1 cellular context compared by ENCODE assay signal in the genomic region with DNA sequence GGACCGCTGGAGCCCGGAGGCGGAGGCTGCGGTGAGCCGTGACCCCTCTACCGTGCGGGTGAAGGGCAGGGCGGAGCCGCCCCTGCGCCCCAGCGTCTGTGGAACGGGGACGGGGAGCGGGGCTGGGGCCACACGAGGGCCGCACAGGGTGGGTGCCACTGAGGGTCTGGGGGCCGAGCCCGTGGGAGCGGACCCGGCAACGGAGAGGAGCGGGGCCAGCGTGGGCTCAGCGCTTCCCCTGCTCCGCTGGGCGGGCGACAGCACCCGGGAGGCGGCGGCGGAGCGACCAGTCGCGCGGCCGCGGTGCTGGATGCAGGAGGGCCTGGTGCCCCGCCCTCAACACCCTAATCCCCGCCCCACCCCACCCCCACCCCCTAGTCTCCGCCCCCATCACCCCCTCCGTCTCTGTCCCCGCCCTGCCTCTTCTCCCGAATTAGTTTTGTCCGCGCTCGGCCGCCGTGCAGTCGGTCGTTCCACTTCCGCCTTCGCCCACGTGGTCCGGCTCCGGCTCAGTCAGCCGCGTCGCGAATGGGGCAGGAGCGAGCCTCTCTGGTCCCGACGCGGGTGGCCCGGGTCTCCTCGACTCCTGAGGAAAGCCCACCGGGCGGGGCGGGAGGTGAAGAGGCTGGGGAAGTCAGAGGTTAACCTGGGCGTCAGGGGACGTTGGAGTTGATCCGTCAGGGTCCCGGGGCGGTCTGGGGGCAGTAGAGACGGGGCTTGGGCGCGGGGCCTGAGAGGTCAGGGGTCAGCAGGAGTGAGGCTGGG.
A peak's percentile ranks its signal among the peaks of the same experiment; 100 is the strongest.
TF ChIP-seq lines count a peak whose summit lies in the region.

A gene (plus strand): TSS at position 512 of the 765 bp plus-strand sequence. CDS start 447 bp downstream, outside the sequence.

TF ChIP-seq in HepG2, 621 proteins besides CTCF, POLR2A, EP300 and RAD21 (continued from another document and continues in another):
- TF ChIP-seq, protein P1, sequence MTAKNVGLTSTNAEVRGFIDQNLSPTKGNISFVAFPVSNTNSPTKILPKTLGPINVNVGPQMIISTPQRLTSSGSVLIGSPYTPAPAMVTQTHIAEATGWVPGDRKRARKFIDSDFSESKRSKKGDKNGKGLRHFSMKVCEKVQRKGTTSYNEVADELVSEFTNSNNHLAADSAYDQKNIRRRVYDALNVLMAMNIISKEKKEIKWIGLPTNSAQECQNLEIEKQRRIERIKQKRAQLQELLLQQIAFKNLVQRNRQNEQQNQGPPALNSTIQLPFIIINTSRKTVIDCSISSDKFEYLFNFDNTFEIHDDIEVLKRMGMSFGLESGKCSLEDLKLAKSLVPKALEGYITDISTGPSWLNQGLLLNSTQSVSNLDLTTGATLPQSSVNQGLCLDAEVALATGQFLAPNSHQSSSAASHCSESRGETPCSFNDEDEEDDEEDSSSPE (CRISPR knock-in tag; IDR thresholded peaks at IDR 0.05) = peak; percentile 90
- TF ChIP-seq, protein P2, sequence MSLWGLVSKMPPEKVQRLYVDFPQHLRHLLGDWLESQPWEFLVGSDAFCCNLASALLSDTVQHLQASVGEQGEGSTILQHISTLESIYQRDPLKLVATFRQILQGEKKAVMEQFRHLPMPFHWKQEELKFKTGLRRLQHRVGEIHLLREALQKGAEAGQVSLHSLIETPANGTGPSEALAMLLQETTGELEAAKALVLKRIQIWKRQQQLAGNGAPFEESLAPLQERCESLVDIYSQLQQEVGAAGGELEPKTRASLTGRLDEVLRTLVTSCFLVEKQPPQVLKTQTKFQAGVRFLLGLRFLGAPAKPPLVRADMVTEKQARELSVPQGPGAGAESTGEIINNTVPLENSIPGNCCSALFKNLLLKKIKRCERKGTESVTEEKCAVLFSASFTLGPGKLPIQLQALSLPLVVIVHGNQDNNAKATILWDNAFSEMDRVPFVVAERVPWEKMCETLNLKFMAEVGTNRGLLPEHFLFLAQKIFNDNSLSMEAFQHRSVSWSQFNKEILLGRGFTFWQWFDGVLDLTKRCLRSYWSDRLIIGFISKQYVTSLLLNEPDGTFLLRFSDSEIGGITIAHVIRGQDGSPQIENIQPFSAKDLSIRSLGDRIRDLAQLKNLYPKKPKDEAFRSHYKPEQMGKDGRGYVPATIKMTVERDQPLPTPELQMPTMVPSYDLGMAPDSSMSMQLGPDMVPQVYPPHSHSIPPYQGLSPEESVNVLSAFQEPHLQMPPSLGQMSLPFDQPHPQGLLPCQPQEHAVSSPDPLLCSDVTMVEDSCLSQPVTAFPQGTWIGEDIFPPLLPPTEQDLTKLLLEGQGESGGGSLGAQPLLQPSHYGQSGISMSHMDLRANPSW (CRISPR knock-in tag; IDR thresholded peaks at IDR 0.05; ENCODE audit: borderline replicate concordance) = no peak
- TF ChIP-seq ZBTB7B (CRISPR knock-in tag; IDR thresholded peaks at IDR 0.05) (no peak; the same call in 1 of the 2 replicates), TAF15 (IDR thresholded peaks at IDR 0.05; ENCODE audit: low read depth, low read length, poor library complexity, severe bottlenecking) (no peak), SAFB2 (CRISPR knock-in tag; IDR thresholded peaks at IDR 0.05; ENCODE audit: borderline replicate concordance, low read depth) (0 out of 2 replicates have a peak, but pooled peaks have one; percentile 64), HNRNPL (IDR thresholded peaks at IDR 0.05; ENCODE audit: low read depth, low read length) (no peak), SP4 (CRISPR knock-in tag; IDR thresholded peaks at IDR 0.05) (peak; percentile 79), ZNF879 (CRISPR knock-in tag; IDR thresholded peaks at IDR 0.05) (peak; percentile 81), ZNF484 (CRISPR knock-in tag; IDR thresholded peaks at IDR 0.05; ENCODE audit: borderline replicate concordance, low read depth) (no peak), CBX5 (CRISPR knock-in tag; IDR thresholded peaks at IDR 0.05; ENCODE audit: borderline replicate concordance) (no peak), HOXA3 (CRISPR knock-in tag; IDR thresholded peaks at IDR 0.05) (peak; percentile 76), SNRNP70 (IDR thresholded peaks at IDR 0.05; ENCODE audit: low read depth, low read length) (no peak), BRCA1 (CRISPR knock-in tag; IDR thresholded peaks at IDR 0.05) (no peak), IKZF4 (CRISPR knock-in tag; IDR thresholded peaks at IDR 0.05; ENCODE audit: borderline replicate concordance, low read depth, not compliant biosample characterization) (no peak), DNMT3B (CRISPR knock-in tag; conservative IDR thresholded peaks at IDR 0.05) (no peak), EHMT2 (IDR thresholded peaks at IDR 0.05; ENCODE audit: borderline replicate concordance, low read depth, low read length) (no peak), PHF8 (CRISPR knock-in tag; IDR thresholded peaks at IDR 0.05) (peak; percentile 72), TRIM24 (CRISPR knock-in tag; IDR thresholded peaks at IDR 0.05) (no peak), NPAS2 (CRISPR knock-in tag; IDR thresholded peaks at IDR 0.05; ENCODE audit: borderline replicate concordance) (no peak)
- TF ChIP-seq, protein P3, sequence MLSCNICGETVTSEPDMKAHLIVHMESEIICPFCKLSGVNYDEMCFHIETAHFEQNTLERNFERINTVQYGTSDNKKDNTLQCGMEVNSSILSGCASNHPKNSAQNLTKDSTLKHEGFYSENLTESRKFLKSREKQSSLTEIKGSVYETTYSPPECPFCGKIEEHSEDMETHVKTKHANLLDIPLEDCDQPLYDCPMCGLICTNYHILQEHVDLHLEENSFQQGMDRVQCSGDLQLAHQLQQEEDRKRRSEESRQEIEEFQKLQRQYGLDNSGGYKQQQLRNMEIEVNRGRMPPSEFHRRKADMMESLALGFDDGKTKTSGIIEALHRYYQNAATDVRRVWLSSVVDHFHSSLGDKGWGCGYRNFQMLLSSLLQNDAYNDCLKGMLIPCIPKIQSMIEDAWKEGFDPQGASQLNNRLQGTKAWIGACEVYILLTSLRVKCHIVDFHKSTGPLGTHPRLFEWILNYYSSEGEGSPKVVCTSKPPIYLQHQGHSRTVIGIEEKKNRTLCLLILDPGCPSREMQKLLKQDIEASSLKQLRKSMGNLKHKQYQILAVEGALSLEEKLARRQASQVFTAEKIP (CRISPR knock-in tag; IDR thresholded peaks at IDR 0.05; ENCODE audit: borderline replicate concordance) = no peak
- TF ChIP-seq, protein P4, sequence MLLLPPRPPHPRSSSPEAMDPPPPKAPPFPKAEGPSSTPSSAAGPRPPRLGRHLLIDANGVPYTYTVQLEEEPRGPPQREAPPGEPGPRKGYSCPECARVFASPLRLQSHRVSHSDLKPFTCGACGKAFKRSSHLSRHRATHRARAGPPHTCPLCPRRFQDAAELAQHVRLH (CRISPR knock-in tag; IDR thresholded peaks at IDR 0.05; ENCODE audit: borderline replicate concordance, low read depth) = no peak; the same call in 1 of the 2 replicates
- TF ChIP-seq, protein P5, sequence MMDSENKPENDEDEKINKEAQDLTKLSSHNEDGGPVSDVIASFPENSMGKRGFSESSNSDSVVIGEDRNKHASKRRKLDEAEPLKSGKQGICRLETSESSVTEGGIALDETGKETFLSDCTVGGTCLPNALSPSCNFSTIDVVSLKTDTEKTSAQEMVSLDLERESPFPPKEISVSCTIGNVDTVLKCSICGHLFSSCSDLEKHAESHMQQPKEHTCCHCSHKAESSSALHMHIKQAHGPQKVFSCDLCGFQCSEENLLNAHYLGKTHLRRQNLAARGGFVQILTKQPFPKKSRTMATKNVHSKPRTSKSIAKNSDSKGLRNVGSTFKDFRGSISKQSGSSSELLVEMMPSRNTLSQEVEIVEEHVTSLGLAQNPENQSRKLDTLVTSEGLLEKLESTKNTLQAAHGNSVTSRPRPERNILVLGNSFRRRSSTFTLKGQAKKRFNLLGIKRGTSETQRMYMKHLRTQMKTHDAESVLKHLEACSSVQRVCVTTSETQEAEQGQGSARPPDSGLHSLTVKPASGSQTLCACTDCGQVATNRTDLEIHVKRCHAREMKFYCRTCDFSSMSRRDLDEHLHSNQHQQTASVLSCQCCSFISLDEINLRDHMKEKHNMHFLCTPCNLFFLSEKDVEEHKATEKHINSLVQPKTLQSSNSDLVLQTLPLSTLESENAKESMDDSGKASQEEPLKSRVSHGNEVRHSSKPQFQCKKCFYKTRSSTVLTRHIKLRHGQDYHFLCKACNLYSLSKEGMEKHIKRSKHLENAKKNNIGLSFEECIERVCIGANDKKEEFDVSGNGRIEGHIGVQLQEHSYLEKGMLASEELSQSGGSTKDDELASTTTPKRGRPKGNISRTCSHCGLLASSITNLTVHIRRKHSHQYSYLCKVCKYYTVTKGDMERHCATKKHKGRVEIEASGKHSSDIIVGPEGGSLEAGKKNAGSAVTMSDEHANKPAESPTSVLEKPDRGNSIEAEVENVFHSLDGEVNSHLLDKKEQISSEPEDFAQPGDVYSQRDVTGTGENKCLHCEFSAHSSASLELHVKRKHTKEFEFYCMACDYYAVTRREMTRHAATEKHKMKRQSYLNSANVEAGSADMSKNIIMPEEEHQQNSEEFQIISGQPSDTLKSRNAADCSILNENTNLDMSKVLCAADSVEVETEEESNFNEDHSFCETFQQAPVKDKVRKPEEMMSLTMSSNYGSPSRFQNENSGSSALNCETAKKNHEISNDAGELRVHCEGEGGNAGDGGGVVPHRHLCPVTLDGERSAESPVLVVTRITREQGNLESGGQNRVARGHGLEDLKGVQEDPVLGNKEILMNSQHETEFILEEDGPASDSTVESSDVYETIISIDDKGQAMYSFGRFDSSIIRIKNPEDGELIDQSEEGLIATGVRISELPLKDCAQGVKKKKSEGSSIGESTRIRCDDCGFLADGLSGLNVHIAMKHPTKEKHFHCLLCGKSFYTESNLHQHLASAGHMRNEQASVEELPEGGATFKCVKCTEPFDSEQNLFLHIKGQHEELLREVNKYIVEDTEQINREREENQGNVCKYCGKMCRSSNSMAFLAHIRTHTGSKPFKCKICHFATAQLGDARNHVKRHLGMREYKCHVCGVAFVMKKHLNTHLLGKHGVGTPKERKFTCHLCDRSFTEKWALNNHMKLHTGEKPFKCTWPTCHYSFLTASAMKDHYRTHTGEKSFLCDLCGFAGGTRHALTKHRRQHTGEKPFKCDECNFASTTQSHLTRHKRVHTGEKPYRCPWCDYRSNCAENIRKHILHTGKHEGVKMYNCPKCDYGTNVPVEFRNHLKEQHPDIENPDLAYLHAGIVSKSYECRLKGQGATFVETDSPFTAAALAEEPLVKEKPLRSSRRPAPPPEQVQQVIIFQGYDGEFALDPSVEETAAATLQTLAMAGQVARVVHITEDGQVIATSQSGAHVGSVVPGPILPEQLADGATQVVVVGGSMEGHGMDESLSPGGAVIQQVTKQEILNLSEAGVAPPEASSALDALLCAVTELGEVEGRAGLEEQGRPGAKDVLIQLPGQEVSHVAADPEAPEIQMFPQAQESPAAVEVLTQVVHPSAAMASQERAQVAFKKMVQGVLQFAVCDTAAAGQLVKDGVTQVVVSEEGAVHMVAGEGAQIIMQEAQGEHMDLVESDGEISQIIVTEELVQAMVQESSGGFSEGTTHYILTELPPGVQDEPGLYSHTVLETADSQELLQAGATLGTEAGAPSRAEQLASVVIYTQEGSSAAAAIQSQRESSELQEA (CRISPR knock-in tag; IDR thresholded peaks at IDR 0.05; ENCODE audit: not compliant biosample characterization) = no peak
- TF ChIP-seq, protein P6, sequence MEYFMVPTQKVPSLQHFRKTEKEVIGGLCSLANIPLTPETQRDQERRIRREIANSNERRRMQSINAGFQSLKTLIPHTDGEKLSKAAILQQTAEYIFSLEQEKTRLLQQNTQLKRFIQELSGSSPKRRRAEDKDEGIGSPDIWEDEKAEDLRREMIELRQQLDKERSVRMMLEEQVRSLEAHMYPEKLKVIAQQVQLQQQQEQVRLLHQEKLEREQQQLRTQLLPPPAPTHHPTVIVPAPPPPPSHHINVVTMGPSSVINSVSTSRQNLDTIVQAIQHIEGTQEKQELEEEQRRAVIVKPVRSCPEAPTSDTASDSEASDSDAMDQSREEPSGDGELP (IDR thresholded peaks at IDR 0.05; ENCODE audit: borderline replicate concordance, low read depth) = no peak; the same call in 1 of the 2 replicates
- TF ChIP-seq, protein P7, sequence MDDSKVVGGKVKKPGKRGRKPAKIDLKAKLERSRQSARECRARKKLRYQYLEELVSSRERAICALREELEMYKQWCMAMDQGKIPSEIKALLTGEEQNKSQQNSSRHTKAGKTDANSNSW (CRISPR knock-in tag; IDR thresholded peaks at IDR 0.05; ENCODE audit: borderline replicate concordance) = no peak
- TF ChIP-seq, protein P8, sequence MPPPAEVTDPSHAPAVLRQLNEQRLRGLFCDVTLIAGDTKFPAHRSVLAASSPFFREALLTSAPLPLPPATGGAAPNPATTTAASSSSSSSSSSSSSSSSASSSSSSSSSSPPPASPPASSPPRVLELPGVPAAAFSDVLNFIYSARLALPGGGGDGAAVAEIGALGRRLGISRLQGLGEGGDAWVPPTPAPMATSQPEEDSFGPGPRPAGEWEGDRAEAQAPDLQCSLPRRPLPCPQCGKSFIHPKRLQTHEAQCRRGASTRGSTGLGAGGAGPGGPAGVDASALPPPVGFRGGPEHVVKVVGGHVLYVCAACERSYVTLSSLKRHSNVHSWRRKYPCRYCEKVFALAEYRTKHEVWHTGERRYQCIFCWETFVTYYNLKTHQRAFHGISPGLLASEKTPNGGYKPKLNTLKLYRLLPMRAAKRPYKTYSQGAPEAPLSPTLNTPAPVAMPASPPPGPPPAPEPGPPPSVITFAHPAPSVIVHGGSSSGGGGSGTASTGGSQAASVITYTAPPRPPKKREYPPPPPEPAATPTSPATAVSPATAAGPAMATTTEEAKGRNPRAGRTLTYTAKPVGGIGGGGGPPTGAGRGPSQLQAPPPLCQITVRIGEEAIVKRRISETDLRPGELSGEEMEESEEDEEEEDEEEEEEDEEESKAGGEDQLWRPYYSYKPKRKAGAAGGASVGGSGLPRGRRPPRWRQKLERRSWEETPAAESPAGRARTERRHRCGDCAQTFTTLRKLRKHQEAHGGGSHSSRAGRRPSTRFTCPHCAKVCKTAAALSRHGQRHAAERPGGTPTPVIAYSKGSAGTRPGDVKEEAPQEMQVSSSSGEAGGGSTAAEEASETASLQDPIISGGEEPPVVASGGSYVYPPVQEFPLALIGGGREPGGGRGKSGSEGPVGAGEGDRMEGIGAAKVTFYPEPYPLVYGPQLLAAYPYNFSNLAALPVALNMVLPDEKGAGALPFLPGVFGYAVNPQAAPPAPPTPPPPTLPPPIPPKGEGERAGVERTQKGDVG (CRISPR knock-in tag; IDR thresholded peaks at IDR 0.05; ENCODE audit: borderline replicate concordance) = no peak
- TF ChIP-seq, protein P9, sequence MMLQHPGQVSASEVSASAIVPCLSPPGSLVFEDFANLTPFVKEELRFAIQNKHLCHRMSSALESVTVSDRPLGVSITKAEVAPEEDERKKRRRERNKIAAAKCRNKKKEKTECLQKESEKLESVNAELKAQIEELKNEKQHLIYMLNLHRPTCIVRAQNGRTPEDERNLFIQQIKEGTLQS (CRISPR knock-in tag; IDR thresholded peaks at IDR 0.05) = peak; percentile 30; the same call in 1 of the 2 replicates
- TF ChIP-seq, protein P10, sequence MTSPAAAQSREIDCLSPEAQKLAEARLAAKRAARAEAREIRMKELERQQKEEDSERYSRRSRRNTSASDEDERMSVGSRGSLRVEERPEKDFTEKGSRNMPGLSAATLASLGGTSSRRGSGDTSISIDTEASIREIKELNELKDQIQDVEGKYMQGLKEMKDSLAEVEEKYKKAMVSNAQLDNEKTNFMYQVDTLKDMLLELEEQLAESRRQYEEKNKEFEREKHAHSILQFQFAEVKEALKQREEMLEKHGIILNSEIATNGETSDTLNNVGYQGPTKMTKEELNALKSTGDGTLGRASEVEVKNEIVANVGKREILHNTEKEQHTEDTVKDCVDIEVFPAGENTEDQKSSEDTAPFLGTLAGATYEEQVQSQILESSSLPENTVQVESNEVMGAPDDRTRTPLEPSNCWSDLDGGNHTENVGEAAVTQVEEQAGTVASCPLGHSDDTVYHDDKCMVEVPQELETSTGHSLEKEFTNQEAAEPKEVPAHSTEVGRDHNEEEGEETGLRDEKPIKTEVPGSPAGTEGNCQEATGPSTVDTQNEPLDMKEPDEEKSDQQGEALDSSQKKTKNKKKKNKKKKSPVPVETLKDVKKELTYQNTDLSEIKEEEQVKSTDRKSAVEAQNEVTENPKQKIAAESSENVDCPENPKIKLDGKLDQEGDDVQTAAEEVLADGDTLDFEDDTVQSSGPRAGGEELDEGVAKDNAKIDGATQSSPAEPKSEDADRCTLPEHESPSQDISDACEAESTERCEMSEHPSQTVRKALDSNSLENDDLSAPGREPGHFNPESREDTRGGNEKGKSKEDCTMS (CRISPR knock-in tag; conservative IDR thresholded peaks at IDR 0.05) = no peak
